Comparison of ENCODE assay signal across 11 cellular contexts in the genomic region with DNA sequence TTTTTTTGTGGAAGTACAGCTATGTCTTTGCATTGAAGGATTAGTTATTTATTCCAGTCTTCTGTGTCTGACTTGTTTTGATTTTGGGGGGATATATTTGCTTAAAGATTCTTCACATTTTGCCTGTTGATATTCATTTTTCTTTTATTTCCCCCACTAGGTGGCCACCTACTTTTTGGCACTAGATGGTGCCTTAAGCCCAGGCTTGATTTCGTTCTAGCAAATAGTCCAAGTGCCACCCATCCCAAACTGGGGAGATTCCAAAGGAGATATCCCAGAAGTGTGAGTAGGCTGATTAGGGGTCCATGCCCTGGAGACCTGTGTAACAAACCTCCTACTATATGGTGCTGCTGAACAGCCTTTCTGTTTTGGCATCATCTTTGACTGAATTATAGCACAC.
DNase-seq lines count a peak whose midpoint lies in the region; TF ChIP-seq lines count a peak whose summit lies in the region.
"Had no signal": no experiment of that assay in that cellular context is flagged by ENCODE, and none has a peak within 500 bp of the region (broad histone marks: within the 10 kb centered on the region; RNA-seq: fewer than 3 reads in every experiment).

No MANE protein-coding gene starts in this region.

- no peaks in the 10 kb centered on the region for H3K4me1 Mint-ChIP-seq in activated T-helper 2 cell treated with anti-CD3 and anti-CD28 coated beads, Interferon-gamma antibody, Interleukin-2, Interleukin-4, amounts not matched to agents 10 μg/mL and 5 μg/mL and 100 μg/mL, durations not matched to agents 14 hours and 24 hours and 36 hours (ENCODE audit: low read depth)
- H3K4me1 Mint-ChIP-seq in activated CD4-positive, alpha-beta memory T cell treated with anti-CD3 and anti-CD28 coated beads, Interleukin-2, amount 10 ng/mL, durations not matched to agents 7 days and 5 days, result no peaks in the 10 kb centered on the region
- H3K4me1 Mint-ChIP-seq: central memory CD8-positive, alpha-beta T cell had no signal

- H3K4me3 ChIP-seq in HFF-Myc (replicated peaks; ENCODE audit: low read depth, low read length), result no peak overlapping the region

- H3K36me3 Mint-ChIP-seq in activated T-helper 2 cell treated with anti-CD3 and anti-CD28 coated beads, Interferon-gamma antibody, Interleukin-2, Interleukin-4, amounts not matched to agents 10 μg/mL and 5 μg/mL and 100 μg/mL, durations not matched to agents 14 hours and 24 hours and 36 hours (ENCODE audit: low read depth), result no peaks in the 10 kb centered on the region
- no peaks in the 10 kb centered on the region for H3K36me3 Mint-ChIP-seq in activated CD4-positive, alpha-beta memory T cell treated with anti-CD3 and anti-CD28 coated beads, Interleukin-2, amount 10 ng/mL, durations not matched to agents 7 days and 5 days (ENCODE audit: low read depth)

- no peak overlapping the region for H3K4me3 Mint-ChIP-seq in activated T-helper 2 cell treated with anti-CD3 and anti-CD28 coated beads, Interferon-gamma antibody, Interleukin-2, Interleukin-4, amounts not matched to agents 10 μg/mL and 5 μg/mL and 100 μg/mL, durations not matched to agents 14 hours and 24 hours and 36 hours (ENCODE audit: low read depth)
- H3K4me3 Mint-ChIP-seq in activated CD4-positive, alpha-beta memory T cell treated with anti-CD3 and anti-CD28 coated beads, Interleukin-2, amount 10 ng/mL, durations not matched to agents 7 days and 5 days, result no peak overlapping the region
- H3K4me3 Mint-ChIP-seq: central memory CD8-positive, alpha-beta T cell had no signal

- POLR2A ChIA-PET in activated CD4-positive, alpha-beta memory T cell treated with anti-CD3 and anti-CD28 coated beads, Interleukin-2, amount 10 ng/mL, durations not matched to agents 7 days and 5 days (lab: Charles Lee), result no interaction called here

- TF ChIP-seq CTCF in HFF-Myc (IDR thresholded peaks at IDR 0.05; ENCODE audit: low read depth, low read length, missing control alignments), result peak; percentile 37

- H3K27ac Mint-ChIP-seq in activated T-helper 2 cell treated with anti-CD3 and anti-CD28 coated beads, Interferon-gamma antibody, Interleukin-2, Interleukin-4, amounts not matched to agents 10 μg/mL and 5 μg/mL and 100 μg/mL, durations not matched to agents 14 hours and 24 hours and 36 hours, result no peak overlapping the region
- no peak overlapping the region for H3K27ac Mint-ChIP-seq in activated CD4-positive, alpha-beta memory T cell treated with anti-CD3 and anti-CD28 coated beads, Interleukin-2, amount 10 ng/mL, durations not matched to agents 7 days and 5 days

- intact Hi-C loops in activated T-helper 2 cell treated with anti-CD3 and anti-CD28 coated beads, Interferon-gamma antibody, Interleukin-2, Interleukin-4, amounts not matched to agents 10 μg/mL and 5 μg/mL and 100 μg/mL, durations not matched to agents 14 hours and 24 hours and 36 hours (cut with micrococcal nuclease), result no loop called here

- DNase-seq in DMS114 treated with DMSO at 0.1 percent for 48 hours (lab: John Stamatoyannopoulos, UW; ENCODE audit: unreplicated experiment) (peak; percentile 16), HFF-Myc (ENCODE audit: extremely low read depth, low read depth) (peak; percentile 0), SW480 (ENCODE audit: low spot score) (peak; percentile 12), iPS-NIHi7 (ENCODE audit: extremely low spot score) (peak; percentile 16), NCI-H1417 treated with DMSO at 0.1 percent for 48 hours (lab: John Stamatoyannopoulos, UW) (no peak)
- no peak for DNase-seq in stimulated activated CD4-positive, alpha-beta T cell treated with anti-CD3 and anti-CD28 coated beads, Interleukin-15, amount 100 ng/mL, for 24 hours
- DNase-seq in activated T-helper 2 cell treated with anti-CD3 and anti-CD28 coated beads, Interferon-gamma antibody, Interleukin-2, Interleukin-4, amounts not matched to agents 10 μg/mL and 5 μg/mL and 100 μg/mL, durations not matched to agents 14 hours and 24 hours and 36 hours (ENCODE audit: low spot score), result no peak
- no peak for DNase-seq in activated CD4-positive, alpha-beta memory T cell treated with anti-CD3 and anti-CD28 coated beads, Interleukin-2, amount 10 ng/mL, durations not matched to agents 7 days and 5 days
- DNase-seq: activated CD4-positive, alpha-beta T cell treated with anti-CD3 and anti-CD28 coated beads for 48 hours; NCI-H2081 treated with DMSO at 0.1 percent for 48 hours had no signal

- H3K9me3 Mint-ChIP-seq in activated T-helper 2 cell treated with anti-CD3 and anti-CD28 coated beads, Interferon-gamma antibody, Interleukin-2, Interleukin-4, amounts not matched to agents 10 μg/mL and 5 μg/mL and 100 μg/mL, durations not matched to agents 14 hours and 24 hours and 36 hours, result no peaks in the 10 kb centered on the region
- no peaks in the 10 kb centered on the region for H3K9me3 Mint-ChIP-seq in activated CD4-positive, alpha-beta memory T cell treated with anti-CD3 and anti-CD28 coated beads, Interleukin-2, amount 10 ng/mL, durations not matched to agents 7 days and 5 days

- CTCF ChIA-PET in activated CD4-positive, alpha-beta memory T cell treated with anti-CD3 and anti-CD28 coated beads, Interleukin-2, amount 10 ng/mL, durations not matched to agents 7 days and 5 days (lab: Charles Lee), result no interaction called here

- H3K27me3 Mint-ChIP-seq in activated T-helper 2 cell treated with anti-CD3 and anti-CD28 coated beads, Interferon-gamma antibody, Interleukin-2, Interleukin-4, amounts not matched to agents 10 μg/mL and 5 μg/mL and 100 μg/mL, durations not matched to agents 14 hours and 24 hours and 36 hours (ENCODE audit: low read depth), result no peaks in the 10 kb centered on the region
- no peaks in the 10 kb centered on the region for H3K27me3 Mint-ChIP-seq in activated CD4-positive, alpha-beta memory T cell treated with anti-CD3 and anti-CD28 coated beads, Interleukin-2, amount 10 ng/mL, durations not matched to agents 7 days and 5 days
- H3K27me3 Mint-ChIP-seq: central memory CD8-positive, alpha-beta T cell had no signal

Comparison
In these comparisons a context has a peak if more than half of its experiments do, and no peak if none do; other contexts are left out.
1. DNase-seq: peak in DMS114 treated with DMSO at 0.1 percent for 48 hours (single experiment), HFF-Myc (single experiment), SW480 (single experiment) and iPS-NIHi7 (single experiment); none in NCI-H1417 treated with DMSO at 0.1 percent for 48 hours (single experiment), stimulated activated CD4-positive, alpha-beta T cell treated with anti-CD3 and anti-CD28 coated beads, Interleukin-15, amount 100 ng/mL, for 24 hours (single experiment), activated T-helper 2 cell treated with anti-CD3 and anti-CD28 coated beads, Interferon-gamma antibody, Interleukin-2, Interleukin-4, amounts not matched to agents 10 μg/mL and 5 μg/mL and 100 μg/mL, durations not matched to agents 14 hours and 24 hours and 36 hours (single experiment) and activated CD4-positive, alpha-beta memory T cell treated with anti-CD3 and anti-CD28 coated beads, Interleukin-2, amount 10 ng/mL, durations not matched to agents 7 days and 5 days (single experiment).